Comparison of ENCODE assay signal across 4 cellular contexts in genomic region chr17:40376541-40376940, GRCh38. TPM values are rescaled to one million over a fixed set of nuclear protein-coding genes. Genes with fewer than 3 reads are reported as not detected.
"Had no signal": no experiment of that assay in that cellular context is flagged by ENCODE, and none has a peak within 500 bp of the region (broad histone marks: within the 10 kb centered on the region; RNA-seq: fewer than 3 reads in every experiment).

No MANE protein-coding gene starts in this region.

RNA-seq across cellular contexts. Expression of gene GJD3, which starts 12.0 kb away (rescaled TPM):
- total RNA-seq: activated CD4-positive, alpha-beta T cell treated with anti-CD3 and anti-CD28 coated beads for 36 hours; activated CD8-positive, alpha-beta memory T cell treated with anti-CD3 and anti-CD28 coated beads for 36 hours; OCI-LY7; T-cell had no signal
